Comparison of ENCODE assay signal across 8 cellular contexts in genomic region chr5:149656576-149657182, GRCh38.
DNase-seq lines count a peak whose midpoint lies in the region; ATAC-seq, FAIRE-seq and TF ChIP-seq lines count a peak whose summit lies in the region.

No MANE protein-coding gene starts in this region.

- peak; percentile 73 for ATAC-seq in HCT116
- no peak for ATAC-seq in GM18498 (IDR thresholded peaks at IDR 0.05; ENCODE audit: unreplicated experiment)
- ATAC-seq in GM19395 (IDR thresholded peaks at IDR 0.05; ENCODE audit: unreplicated experiment): no peak

- H2AFZ ChIP-seq in HCT116 (ENCODE audit: low read depth, low read length, poor library complexity, severe bottlenecking): no peak overlapping the region

- no peak overlapping the region for H3K4me3 ChIP-seq in HCT116 (replicated peaks in 1 of 2; ENCODE audit: low read depth in 1 of 2, low read length in 2 of 2)
- no peak overlapping the region for H3K4me3 ChIP-seq in Peyer's patch
- no peak overlapping the region for H3K4me3 ChIP-seq in fibroblast of pulmonary artery (replicated peaks; ENCODE audit: low read depth, low read length)
- H3K4me3 ChIP-seq in small intestine (ENCODE audit: low read depth in 1 of 2, low read length in 2 of 2): no peak overlapping the region

- no TSS peak for BruUV-seq in HCT116 (replicated peaks; lab: Mats Ljungman, UMichigan)

- CTCF ChIA-PET in HCT116 (lab: Charles Lee): interaction anchor here (0.8 to 2.2 kb wide), 7 partner anchors 10 to 342 kb away, joined by 3 to 11 read pairs (median 3); no protein-coding TSS in a partner anchor

- H3K79me2 ChIP-seq in HCT116 (ENCODE audit: insufficient read depth, low read length): no peaks in the 10 kb centered on the region

- intact Hi-C loops in HCT116 (cut with micrococcal nuclease): no loop called here

- POLR2A ChIA-PET in HCT116 (lab: Charles Lee): no interaction called here

- no peak for FAIRE-seq in small intestine (lab: Jason Lieb, UNC)
- no peak for FAIRE-seq in GM19239 (lab: Jason Lieb, UNC)

- TF ChIP-seq POLR2A in HCT116 (IDR thresholded peaks at IDR 0.05; ENCODE audit: borderline replicate concordance, extremely low read depth, insufficient read depth, insufficient read length): no peak
- no peak for TF ChIP-seq POLR2A in Peyer's patch (IDR thresholded peaks at IDR 0.05)

- H3K9me2 ChIP-seq in HCT116 (ENCODE audit: insufficient read depth): no peaks in the 10 kb centered on the region

- H3K9ac ChIP-seq in HCT116 (ENCODE audit: low read length): no peak overlapping the region

- no peaks in the 10 kb centered on the region for H3K36me3 ChIP-seq in HCT116 (ENCODE audit: control insufficient read depth in 1 of 2, insufficient read depth in 2 of 2, low read length in 2 of 2)
- no peaks in the 10 kb centered on the region for H3K36me3 ChIP-seq in Peyer's patch
- no peaks in the 10 kb centered on the region for H3K36me3 ChIP-seq in small intestine (ENCODE audit: control insufficient read depth in 2 of 2, insufficient read depth in 2 of 2, low read length in 2 of 2)

- no peak overlapping the region for H3K4me2 ChIP-seq in HCT116 (ENCODE audit: low read length)

- H3K27me3 ChIP-seq in HCT116 (ENCODE audit: insufficient read depth, low read length) (no peaks in the 10 kb centered on the region), Peyer's patch (no peaks in the 10 kb centered on the region), small intestine (ENCODE audit: control insufficient read depth in 2 of 2, insufficient read depth in 2 of 2, low read length in 2 of 2) (no peaks in the 10 kb centered on the region)

- H3K9me3 ChIP-seq in HCT116 (ENCODE audit: control insufficient read depth in 1 of 2, insufficient read depth in 1 of 2, low read depth in 1 of 2, low read length in 2 of 2) (no peaks in the 10 kb centered on the region; a peak in 1 of 4 replicates), Peyer's patch (no peaks in the 10 kb centered on the region), small intestine (ENCODE audit: control insufficient read depth, low read depth) (no peaks in the 10 kb centered on the region)

- TF ChIP-seq CTCF in HCT116 (IDR thresholded peaks at IDR 0.05 in 2 of 3, conservative IDR thresholded peaks at IDR 0.05 in 1 of 3; ENCODE audit: borderline replicate concordance in 1 of 3, insufficient read depth in 1 of 3, low read depth in 2 of 3, low read length in 2 of 3) (peak; percentile 60 to 93 (median 87)), Peyer's patch (IDR thresholded peaks at IDR 0.05) (peak in 4 of 6 experiments; percentile 61 to 91 (median 86)), fibroblast of pulmonary artery (IDR thresholded peaks at IDR 0.05; ENCODE audit: low read length, missing control alignments) (peak; percentile 71)

- H3K27ac ChIP-seq in HCT116 (ENCODE audit: low read depth, low read length) (no peak overlapping the region), Peyer's patch (no peak overlapping the region), small intestine (ENCODE audit: low read depth in 1 of 2, low read length in 1 of 2) (no peak overlapping the region)

- WGBS in small intestine, 3 donors: 38 to 57% (median 39%) methylated on average over 6 of the region's 6 CpGs

- H3K4me1 ChIP-seq in HCT116 (ENCODE audit: control insufficient read depth in 1 of 2, insufficient read depth in 2 of 2, low read length in 2 of 2) (no peaks in the 10 kb centered on the region), Peyer's patch (peaks cover 0 to 14% (median 0%) of the 10 kb centered on the region in 4 donors), small intestine (ENCODE audit: control insufficient read depth in 2 of 2, insufficient read depth in 1 of 2, low read depth in 1 of 2, low read length in 1 of 2) (peaks cover 0 to 7% of the 10 kb centered on the region in 2 donors)

- DNase-seq in CD1c-positive myeloid dendritic cell (ENCODE audit: extremely low spot score): peak; percentile 74
- no peak for DNase-seq in HCT116 (ENCODE audit: low read depth, low spot score)
- DNase-seq in Peyer's patch: peak in 2 of 3 donors; percentile 79 to 87
- DNase-seq in fibroblast of pulmonary artery (ENCODE audit: low read depth): peak; percentile 36
- DNase-seq in small intestine: peak; percentile 75
- DNase-seq in GM19239 (ENCODE audit: insufficient read length, low spot score): no peak

- RAD21 ChIA-PET in HCT116 (lab: Charles Lee; ENCODE audit: low non-redundant PET in 1 of 2, low total read pairs in 2 of 2, uncharacterized antibody in 2 of 2, unreplicated experiment in 2 of 2): no interaction called here

- TF ChIP-seq RAD21 in HCT116 (IDR thresholded peaks at IDR 0.05; ENCODE audit: low read depth): peak; percentile 61

- no peaks in the 10 kb centered on the region for H4K20me1 ChIP-seq in HCT116 (ENCODE audit: insufficient read depth)

TF ChIP-seq in HCT116, 20 proteins besides CTCF, POLR2A, EP300 and RAD21:
- no peak for TF ChIP-seq JUND (IDR thresholded peaks at IDR 0.05)
- TF ChIP-seq POLR2AphosphoS5 (IDR thresholded peaks at IDR 0.05; ENCODE audit: low read depth, low read length): no peak
- no peak for TF ChIP-seq ATF3 (IDR thresholded peaks at IDR 0.05)
- TF ChIP-seq ELF1 (IDR thresholded peaks at IDR 0.05; ENCODE audit: borderline replicate concordance, low read depth): no peak
- TF ChIP-seq CEBPB (IDR thresholded peaks at IDR 0.05; ENCODE audit: low read depth): no peak
- TF ChIP-seq EZH2phosphoT487 (IDR thresholded peaks at IDR 0.05; ENCODE audit: borderline replicate concordance): no peak
- no peak for TF ChIP-seq SP1 (IDR thresholded peaks at IDR 0.05; ENCODE audit: low read depth)
- TF ChIP-seq REST (IDR thresholded peaks at IDR 0.05; ENCODE audit: low read depth): no peak
- TF ChIP-seq ZBTB33 (IDR thresholded peaks at IDR 0.05; ENCODE audit: extremely low read depth, insufficient replicate concordance, low read length): no peak
- TF ChIP-seq CBX3 (IDR thresholded peaks at IDR 0.05; ENCODE audit: low read depth): no peak
- TF ChIP-seq MAX (IDR thresholded peaks at IDR 0.05): no peak
- no peak for TF ChIP-seq EGR1 (IDR thresholded peaks at IDR 0.05; ENCODE audit: low read depth)
- TF ChIP-seq ZNF274 (IDR thresholded peaks at IDR 0.05; ENCODE audit: low read depth, low read length): no peak
TF ChIP-seq in HCT116: peak in this region for 0.

Comparison
In these comparisons a context has a peak if more than half of its experiments do, and no peak if none do; other contexts are left out.
1. DNase-seq: peak in CD1c-positive myeloid dendritic cell (single experiment), Peyer's patch (2 of 3), fibroblast of pulmonary artery (single experiment) and small intestine (single experiment); none in HCT116 (single experiment) and GM19239 (single experiment).
2. Peak in every context shown above with its lines, with median percentiles within 50 percentile points of each other: CTCF ChIP-seq.